In the genomic region with DNA sequence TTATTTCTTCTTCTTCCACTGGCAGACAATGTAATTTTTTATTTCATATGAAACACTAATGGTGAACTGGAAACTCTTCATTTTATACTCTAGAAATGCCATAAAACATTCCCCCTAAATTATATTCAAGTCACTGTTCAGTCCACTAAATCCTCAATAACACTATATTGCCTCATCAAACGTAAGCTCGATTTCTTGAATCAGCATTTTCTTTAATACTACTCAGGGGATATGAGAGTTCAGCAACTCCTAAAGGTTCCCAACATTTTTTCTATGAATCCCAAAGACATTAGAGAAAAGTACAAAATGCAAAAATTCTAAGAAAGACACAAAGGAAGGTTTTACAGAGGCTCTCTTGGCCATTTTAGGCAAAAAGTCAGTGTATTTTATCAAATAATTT, we compare ENCODE assay signal across 1 cellular context.
TF ChIP-seq lines count a peak whose summit lies in the region.

No MANE protein-coding gene starts in this region.

TF ChIP-seq in K562, 482 proteins besides CTCF, POLR2A, EP300 and RAD21 (continued from another document):
- 0 out of 2 replicates have a peak, but pooled peaks have one; percentile 13 for TF ChIP-seq MAFG (tag; conservative IDR thresholded peaks at IDR 0.05)
- no peak for TF ChIP-seq LEF1 (IDR thresholded peaks at IDR 0.05)
- TF ChIP-seq, protein P1, sequence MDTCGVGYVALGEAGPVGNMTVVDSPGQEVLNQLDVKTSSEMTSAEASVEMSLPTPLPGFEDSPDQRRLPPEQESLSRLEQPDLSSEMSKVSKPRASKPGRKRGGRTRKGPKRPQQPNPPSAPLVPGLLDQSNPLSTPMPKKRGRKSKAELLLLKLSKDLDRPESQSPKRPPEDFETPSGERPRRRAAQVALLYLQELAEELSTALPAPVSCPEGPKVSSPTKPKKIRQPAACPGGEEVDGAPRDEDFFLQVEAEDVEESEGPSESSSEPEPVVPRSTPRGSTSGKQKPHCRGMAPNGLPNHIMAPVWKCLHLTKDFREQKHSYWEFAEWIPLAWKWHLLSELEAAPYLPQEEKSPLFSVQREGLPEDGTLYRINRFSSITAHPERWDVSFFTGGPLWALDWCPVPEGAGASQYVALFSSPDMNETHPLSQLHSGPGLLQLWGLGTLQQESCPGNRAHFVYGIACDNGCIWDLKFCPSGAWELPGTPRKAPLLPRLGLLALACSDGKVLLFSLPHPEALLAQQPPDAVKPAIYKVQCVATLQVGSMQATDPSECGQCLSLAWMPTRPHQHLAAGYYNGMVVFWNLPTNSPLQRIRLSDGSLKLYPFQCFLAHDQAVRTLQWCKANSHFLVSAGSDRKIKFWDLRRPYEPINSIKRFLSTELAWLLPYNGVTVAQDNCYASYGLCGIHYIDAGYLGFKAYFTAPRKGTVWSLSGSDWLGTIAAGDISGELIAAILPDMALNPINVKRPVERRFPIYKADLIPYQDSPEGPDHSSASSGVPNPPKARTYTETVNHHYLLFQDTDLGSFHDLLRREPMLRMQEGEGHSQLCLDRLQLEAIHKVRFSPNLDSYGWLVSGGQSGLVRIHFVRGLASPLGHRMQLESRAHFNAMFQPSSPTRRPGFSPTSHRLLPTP (IDR thresholded peaks at IDR 0.05; ENCODE audit: borderline replicate concordance, extremely low read depth, insufficient read length), result no peak
- peak; percentile 48 for TF ChIP-seq ZNF316 (IDR thresholded peaks at IDR 0.05)
TF ChIP-seq in K562: peak in this region for 3.
